Comparison of ENCODE assay signal across 1 cellular context in the genomic region with DNA sequence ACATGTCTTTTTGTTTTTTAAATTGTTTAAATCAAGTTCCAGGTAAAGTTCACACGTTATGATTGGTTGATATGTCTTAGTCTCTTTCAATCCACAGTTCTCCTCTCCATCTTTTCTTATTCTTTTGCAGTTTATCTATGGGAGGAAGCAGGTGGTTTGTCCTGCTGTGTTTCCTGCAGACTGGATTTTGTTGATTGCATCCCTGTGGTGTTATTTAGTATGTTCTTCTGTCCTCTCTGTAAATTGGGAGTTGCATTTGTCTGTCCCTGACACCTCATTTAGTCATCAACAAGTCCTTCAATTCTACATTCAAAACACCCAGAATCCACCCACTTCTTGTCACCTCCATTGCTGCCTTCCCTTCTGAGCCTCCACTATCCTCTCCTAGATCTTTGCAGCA.
TF ChIP-seq lines count a peak whose summit lies in the region.

No MANE protein-coding gene starts in this region.

TF ChIP-seq in IMR-90, 13 proteins besides CTCF, POLR2A, EP300 and RAD21:
- TF ChIP-seq CEBPB (IDR thresholded peaks at IDR 0.05; ENCODE audit: low read depth, low read length): no peak
TF ChIP-seq in IMR-90: peak in this region for 0.
